Comparison of ENCODE assay signal across 23 cellular contexts in the genomic region with DNA sequence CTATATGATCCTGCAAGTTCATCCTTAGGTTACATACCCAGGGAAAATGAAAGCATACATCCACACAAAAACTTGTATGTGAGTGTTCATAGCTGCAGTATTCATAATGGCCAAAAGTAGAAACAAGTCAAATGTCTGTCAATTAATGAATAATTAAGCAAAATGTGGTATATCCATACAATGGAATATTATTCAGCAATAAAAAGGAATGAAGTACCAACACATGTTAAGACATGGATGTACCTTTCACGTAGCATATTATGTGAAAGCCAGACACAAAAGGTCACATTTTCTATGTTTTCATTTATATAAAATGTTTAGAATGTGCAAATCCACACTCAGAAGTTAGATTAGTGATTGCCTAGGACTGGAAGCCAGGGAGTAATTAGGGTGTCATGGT.
"Had no signal": no experiment of that assay in that cellular context is flagged by ENCODE, and none has a peak within 500 bp of the region (broad histone marks: within the 10 kb centered on the region; RNA-seq: fewer than 3 reads in every experiment).

No MANE protein-coding gene starts in this region.

- H3K36me3 Mint-ChIP-seq: brain had no signal

- H3K27ac Mint-ChIP-seq: activated T-helper 2 cell treated with anti-CD3 and anti-CD28 coated beads, Interferon-gamma antibody, Interleukin-2, Interleukin-4, amounts not matched to agents 10 μg/mL and 5 μg/mL and 100 μg/mL, durations not matched to agents 14 hours and 24 hours and 36 hours; brain; progenitor cell of endocrine pancreas had no signal

- ATAC-seq: activated T-cell treated with anti-CD3 and anti-CD28 coated beads, Interleukin-2, amount 50 U/mL, for 4 hours; gastrocnemius medialis; left cardiac atrium; left ventricle myocardium superior; right lobe of liver; stimulated activated naive CD8-positive, alpha-beta T cell treated with anti-CD3 and anti-CD28 coated beads, Interleukin-15, Interleukin-2, amounts not matched to agents 100 U/mL and 50 U/mL, for 24 hours had no signal

- H3K4me3 Mint-ChIP-seq: activated T-cell treated with anti-CD3 and anti-CD28 coated beads, Interleukin-2, amount 50 U/mL, for 4 hours; brain had no signal

- H3K27me3 Mint-ChIP-seq: brain, progenitor cell of endocrine pancreas had no signal

- DNase-seq: activated CD4-positive, alpha-beta T cell treated with anti-CD3 and anti-CD28 coated beads, Interleukin-2, amount 50 U/mL, for 4 hours; activated CD4-positive, CD25-positive, alpha-beta regulatory T cell treated with anti-CD3 and anti-CD28 coated beads, Interleukin-2, amount 50 U/mL, for 72 hours; activated T-cell treated with anti-CD3 and anti-CD28 coated beads, Interleukin-2, amount 50 U/mL, for 4 hours; colonic mucosa; effector CD8-positive, alpha-beta T cell; gastrocnemius medialis; left cardiac atrium; left ventricle myocardium superior; mammary epithelial cell; ovary; right lobe of liver; stimulated activated CD4-positive, alpha-beta T cell treated with anti-CD3 and anti-CD28 coated beads, Interleukin-2, amount 100 ng/mL, for 48 hours; stimulated activated naive CD8-positive, alpha-beta T cell treated with anti-CD3 and anti-CD28 coated beads, Interleukin-15, Interleukin-2, amounts not matched to agents 100 U/mL and 50 U/mL, for 24 hours; SW 1271; T-helper 2 cell; testis; transverse colon had no signal

- H3K9me3 ChIP-seq: ascending aorta, colonic mucosa, gastrocnemius medialis, ovary, right lobe of liver, testis had no signal

- H3K27ac ChIP-seq: ascending aorta, cardiac muscle cell, colonic mucosa, gastrocnemius medialis, hepatocyte, ovary, right lobe of liver, testis, transverse colon had no signal

- H3K4me3 ChIP-seq: ascending aorta, cardiac muscle cell, colonic mucosa, gastrocnemius medialis, hepatocyte, ovary, right lobe of liver, testis, transverse colon had no signal

- H3K27me3 ChIP-seq: ascending aorta, colonic mucosa, hepatocyte, ovary, right lobe of liver, testis, transverse colon had no signal

- H3K36me3 ChIP-seq: ascending aorta, cardiac muscle cell, colonic mucosa, gastrocnemius medialis, ovary, right lobe of liver, transverse colon had no signal

- H3K4me1 Mint-ChIP-seq: brain had no signal

- H3K4me1 ChIP-seq: ascending aorta, colonic mucosa, gastrocnemius medialis, right lobe of liver, testis, transverse colon had no signal
